Comparison of ENCODE assay signal across 8 cellular contexts in genomic region chr6:89284081-89284480, GRCh38. TPM values are rescaled to one million over a fixed set of nuclear protein-coding genes. Genes with fewer than 3 reads are reported as not detected.
"Had no signal": no experiment of that assay in that cellular context is flagged by ENCODE, and none has a peak within 500 bp of the region (broad histone marks: within the 10 kb centered on the region; RNA-seq: fewer than 3 reads in every experiment).

No MANE protein-coding gene starts in this region.

- FAIRE-seq: HepG2 had no signal

- H3K4me3 ChIP-seq: GM23248, HAP-1 had no signal

- H3K36me3 ChIP-seq: HAP-1 had no signal

- H3K4me1 ChIP-seq: HAP-1 had no signal

- H3K27ac Mint-ChIP-seq: IgD-negative memory B cell had no signal

- H3K27ac ChIP-seq: GM23248 had no signal

- H3K9me3 ChIP-seq: HAP-1 had no signal

- H3K27me3 Mint-ChIP-seq: IgD-negative memory B cell had no signal

- DNase-seq: GM23248, GOT3, H7, KG1 had no signal

- H3K4me3 Mint-ChIP-seq: IgD-negative memory B cell had no signal

RNA-seq across cellular contexts. Expression of gene GABRR2, which starts 31.0 kb away (rescaled TPM):
- total RNA-seq: GM23248, H7, HepG2, HT-29 had no signal
- polyA plus RNA-seq: GM23248 had no signal
